Comparison of ENCODE assay signal across 16 cellular contexts in genomic region chr10:131896403-131896802, GRCh38. TPM values are rescaled to one million over a fixed set of nuclear protein-coding genes. Genes with fewer than 3 reads are reported as not detected.
DNase-seq lines count a peak whose midpoint lies in the region; TF ChIP-seq lines count a peak whose summit lies in the region.
"Had no signal": no experiment of that assay in that cellular context is flagged by ENCODE, and none has a peak within 500 bp of the region (broad histone marks: within the 10 kb centered on the region; RNA-seq: fewer than 3 reads in every experiment).

No MANE protein-coding gene starts in this region.

- peaks cover 26 to 44% (median 33%) of the 10 kb centered on the region in 3 donors for H3K4me1 Mint-ChIP-seq in CD8-positive, alpha-beta memory T cell

- peaks cover 25% of the 10 kb centered on the region for H3K4me1 ChIP-seq in CD8-positive, alpha-beta memory T cell (ENCODE audit: insufficient read depth, low read length)
- H3K4me1 ChIP-seq in transverse colon: peaks cover 0 to 7% (median 6%) of the 10 kb centered on the region in 4 donors
- H3K4me1 ChIP-seq: parathyroid adenoma had no signal

- H3K27me3 Mint-ChIP-seq in CD8-positive, alpha-beta memory T cell: peaks cover 1 to 10% of the 10 kb centered on the region in 2 donors

- no peaks in the 10 kb centered on the region for H3K36me3 ChIP-seq in CD8-positive, alpha-beta memory T cell (ENCODE audit: insufficient read depth, low read length)
- H3K36me3 ChIP-seq in transverse colon: no peaks in the 10 kb centered on the region
- H3K36me3 ChIP-seq: left lung, suprapubic skin had no signal

- H3K9me3 ChIP-seq in CD8-positive, alpha-beta memory T cell (ENCODE audit: low read length): no peaks in the 10 kb centered on the region
- no peaks in the 10 kb centered on the region for H3K9me3 ChIP-seq in transverse colon
- H3K9me3 ChIP-seq: left lung, suprapubic skin had no signal

- H3K9me3 Mint-ChIP-seq in CD8-positive, alpha-beta memory T cell: no peaks in the 10 kb centered on the region

- TF ChIP-seq CTCF in transverse colon (IDR thresholded peaks at IDR 0.05): no peak

- H3K4me3 Mint-ChIP-seq in CD8-positive, alpha-beta memory T cell: peak overlapping the region; percentile 10 to 84 (median 67)

- in situ Hi-C loops in transverse colon (cut with MboI; ENCODE audit: low pct_ligation_motif_present in 1 of 4, low pct_unique_long_range_greater_than_20kb in 1 of 4, low sequenced_read_pairs in 3 of 4): loop anchor here in 3 of 4 donors (10.0 to 25.0 kb wide), 3 partner anchors 128 to 1709 kb away; no protein-coding TSS in a partner anchor

- peak overlapping the region; percentile 66 for H3K27ac ChIP-seq in CD8-positive, alpha-beta memory T cell (ENCODE audit: low read depth, low read length)
- no peak overlapping the region for H3K27ac ChIP-seq in transverse colon
- H3K27ac ChIP-seq: left lung, parathyroid adenoma, suprapubic skin had no signal

- CTCF ChIA-PET in CD8-positive, alpha-beta memory T cell (lab: Charles Lee): interaction anchor here (1.4 to 3.4 kb wide), 5 partner anchors 9 to 127 kb away, joined by 3 to 19 read pairs (median 5); no protein-coding TSS in a partner anchor

- H3K4me3 ChIP-seq in CD8-positive, alpha-beta memory T cell (ENCODE audit: low read length): no peak overlapping the region
- no peak overlapping the region for H3K4me3 ChIP-seq in transverse colon
- H3K4me3 ChIP-seq: left lung, suprapubic skin had no signal

- 77 to 80% methylated on average over 6 to 9 of the region's 9 CpGs for WGBS in transverse colon (ENCODE audit: low coverage in 1 of 2), 2 donors

- no peak for TF ChIP-seq POLR2A in transverse colon (IDR thresholded peaks at IDR 0.05)

- peaks cover 0 to 1% (median 0%) of the 10 kb centered on the region in 3 donors for H3K36me3 Mint-ChIP-seq in CD8-positive, alpha-beta memory T cell

- intact Hi-C loops in transverse colon (cut with DNase I; ENCODE audit: low total_unique reads) (no loop called here), head of caudate nucleus (cut with DNase I) (no loop called here)

- H3K27me3 ChIP-seq in CD8-positive, alpha-beta memory T cell (ENCODE audit: insufficient read depth, low read length, poor library complexity, severe bottlenecking): no peaks in the 10 kb centered on the region
- peaks cover 62% of the 10 kb centered on the region for H3K27me3 ChIP-seq in transverse colon

- DNase-seq in CD1c-positive myeloid dendritic cell (ENCODE audit: extremely low spot score) (peak; percentile 45), T-helper 1 cell (peak in 4 of 5 donors; percentile 31 to 69 (median 40)), transverse colon (no peak), HuH-7 (ENCODE audit: low spot score) (no peak), head of caudate nucleus (no peak)
- peak; percentile 46 to 82 (median 60) for DNase-seq in CD8-positive, alpha-beta memory T cell
- DNase-seq in central memory CD4-positive, alpha-beta T cell: peak; percentile 67
- no peak for DNase-seq in stimulated activated CD4-positive, alpha-beta T cell treated with anti-CD3 and anti-CD28 coated beads, Interleukin-2, amount 100 ng/mL, for 24 hours
- DNase-seq: C1 segment of cervical spinal cord, hippocampal formation, left lung, NCI-H1092 treated with DMSO at 0.1 percent for 48 hours, NCI-H2171 treated with DMSO at 0.1 percent for 48 hours, SHP77 treated with DMSO at 0.1 percent for 48 hours had no signal

- H3K27ac Mint-ChIP-seq in CD8-positive, alpha-beta memory T cell: peak overlapping the region; percentile 59 to 94 (median 88)

- POLR2A ChIA-PET in CD8-positive, alpha-beta memory T cell (lab: Charles Lee): interaction anchor here (1.5 kb wide), 1 partner anchor 77 kb away, joined by 3 read pairs; no protein-coding TSS in a partner anchor

- TF ChIP-seq EP300 in transverse colon (IDR thresholded peaks at IDR 0.05; ENCODE audit: low read depth): no peak

RNA-seq across cellular contexts. Expression of gene PPP2R2D, which starts 4.4 kb away (rescaled TPM):
- 10 to 100 TPM; 23.5 to 24.5 TPM for total RNA-seq in CD8-positive, alpha-beta memory T cell
- 34.0 TPM for polyA plus RNA-seq in CD8-positive, alpha-beta memory T cell
- 10 to 100 TPM; 39.2 to 79.0 (median 52.9) TPM for total RNA-seq in transverse colon

Comparison
In these comparisons a context has a peak if more than half of its experiments do, and no peak if none do; other contexts are left out.
1. DNase-seq: peak in CD1c-positive myeloid dendritic cell (single experiment), CD8-positive, alpha-beta memory T cell (5 of 5), T-helper 1 cell (4 of 5) and central memory CD4-positive, alpha-beta T cell (single experiment); none in transverse colon (single experiment), stimulated activated CD4-positive, alpha-beta T cell treated with anti-CD3 and anti-CD28 coated beads, Interleukin-2, amount 100 ng/mL, for 24 hours (0 of 2), HuH-7 (single experiment) and head of caudate nucleus (0 of 42).